ENCODE assay signal across 18 cellular contexts in genomic region chr2:158692372-158693103, GRCh38.
"Had no signal": no experiment of that assay in that cellular context is flagged by ENCODE, and none has a peak within 500 bp of the region (broad histone marks: within the 10 kb centered on the region; RNA-seq: fewer than 3 reads in every experiment).

No MANE protein-coding gene starts in this region.

- DNase-seq: activated CD4-positive, alpha-beta T cell treated with anti-CD3 and anti-CD28 coated beads, Interleukin-2, amount 50 U/mL, for 48 hours; activated CD8-positive, alpha-beta memory T cell treated with anti-CD3 and anti-CD28 coated beads, Interleukin-2, amount 10 ng/mL, durations not matched to agents 7 days and 5 days; activated naive CD4-positive, alpha-beta T cell treated with anti-CD3 and anti-CD28 coated beads, Interleukin-2, amount 10 ng/mL, durations not matched to agents 7 days and 5 days; activated T-cell treated with anti-CD3 and anti-CD28 coated beads, Interleukin-2, amount 50 U/mL, for 1 hour; esophagus squamous epithelium; glutamatergic neuron; left ventricle myocardium superior; mesenchymal stem cell; naive thymus-derived CD8-positive, alpha-beta T cell; stimulated activated CD4-positive, alpha-beta T cell treated with anti-CD3 and anti-CD28 coated beads, Interleukin-15, amount 100 ng/mL, for 24 hours; stimulated activated CD4-positive, alpha-beta T cell treated with anti-CD3 and anti-CD28 coated beads, Interleukin-4, amount 100 ng/mL, for 1 hour; stimulated activated naive CD4-positive, alpha-beta T cell treated with Interleukin-2 at 50 U/mL for 16 hours; substantia nigra; uterus; WERI-Rb-1 had no signal

- H3K9me3 Mint-ChIP-seq: activated naive CD4-positive, alpha-beta T cell treated with anti-CD3 and anti-CD28 coated beads, Interleukin-2, amount 10 ng/mL, durations not matched to agents 7 days and 5 days had no signal

- H3K27me3 ChIP-seq: esophagus squamous epithelium, tibial nerve, uterus had no signal

- H3K4me1 Mint-ChIP-seq: activated CD8-positive, alpha-beta memory T cell treated with anti-CD3 and anti-CD28 coated beads, Interleukin-2, amount 10 ng/mL, durations not matched to agents 7 days and 5 days; activated naive CD4-positive, alpha-beta T cell treated with anti-CD3 and anti-CD28 coated beads, Interleukin-2, amount 10 ng/mL, durations not matched to agents 7 days and 5 days; naive thymus-derived CD8-positive, alpha-beta T cell had no signal

- H3K9ac ChIP-seq: parathyroid adenoma had no signal

- H3K9me3 ChIP-seq: esophagus squamous epithelium, uterus had no signal

- H3K27ac Mint-ChIP-seq: activated CD8-positive, alpha-beta memory T cell treated with anti-CD3 and anti-CD28 coated beads, Interleukin-2, amount 10 ng/mL, durations not matched to agents 7 days and 5 days; activated naive CD4-positive, alpha-beta T cell treated with anti-CD3 and anti-CD28 coated beads, Interleukin-2, amount 10 ng/mL, durations not matched to agents 7 days and 5 days; naive thymus-derived CD8-positive, alpha-beta T cell had no signal

- H3K27ac ChIP-seq: esophagus squamous epithelium, foreskin keratinocyte, parathyroid adenoma, tibial nerve, uterus, WERI-Rb-1 had no signal

- H3K4me1 ChIP-seq: esophagus squamous epithelium, foreskin keratinocyte, parathyroid adenoma, tibial nerve, uterus had no signal

- H3K36me3 ChIP-seq: esophagus squamous epithelium, tibial nerve, uterus, WERI-Rb-1 had no signal

- H3K4me3 Mint-ChIP-seq: activated CD8-positive, alpha-beta memory T cell treated with anti-CD3 and anti-CD28 coated beads, Interleukin-2, amount 10 ng/mL, durations not matched to agents 7 days and 5 days; activated naive CD4-positive, alpha-beta T cell treated with anti-CD3 and anti-CD28 coated beads, Interleukin-2, amount 10 ng/mL, durations not matched to agents 7 days and 5 days; naive thymus-derived CD8-positive, alpha-beta T cell had no signal

- ATAC-seq: activated CD8-positive, alpha-beta memory T cell treated with anti-CD3 and anti-CD28 coated beads, Interleukin-2, amount 10 ng/mL, durations not matched to agents 7 days and 5 days; foreskin keratinocyte; left ventricle myocardium superior; naive thymus-derived CD8-positive, alpha-beta T cell had no signal

- H3K36me3 Mint-ChIP-seq: activated CD8-positive, alpha-beta memory T cell treated with anti-CD3 and anti-CD28 coated beads, Interleukin-2, amount 10 ng/mL, durations not matched to agents 7 days and 5 days; activated naive CD4-positive, alpha-beta T cell treated with anti-CD3 and anti-CD28 coated beads, Interleukin-2, amount 10 ng/mL, durations not matched to agents 7 days and 5 days; naive thymus-derived CD8-positive, alpha-beta T cell had no signal

- H3K4me3 ChIP-seq: esophagus squamous epithelium, tibial nerve, uterus had no signal

- H3K79me2 ChIP-seq: parathyroid adenoma had no signal

- H2AFZ ChIP-seq: parathyroid adenoma had no signal
